ENCODE assay signal across 10 cellular contexts in genomic region chr15:58369261-58369699, GRCh38.
DNase-seq lines count a peak whose midpoint lies in the region; ATAC-seq and TF ChIP-seq lines count a peak whose summit lies in the region.
"Had no signal": no experiment of that assay in that cellular context is flagged by ENCODE, and none has a peak within 500 bp of the region (broad histone marks: within the 10 kb centered on the region; RNA-seq: fewer than 3 reads in every experiment).

No MANE protein-coding gene starts in this region.

- TF ChIP-seq CTCF in fibroblast of pulmonary artery (IDR thresholded peaks at IDR 0.05; ENCODE audit: low read length, missing control alignments): no peak

- H3K4me3 Mint-ChIP-seq in activated CD8-positive, alpha-beta memory T cell treated with anti-CD3 and anti-CD28 coated beads, Interleukin-2, amount 10 ng/mL, durations not matched to agents 7 days and 5 days: peak overlapping the region; percentile 59
- H3K4me3 Mint-ChIP-seq in T-helper 2 cell treated with Interferon-gamma antibody and Interleukin-4, amounts not matched to agents 5 μg/mL and 100 μg/mL, for 36 hours: peak overlapping the region; percentile 73

- peak; percentile 71 for ATAC-seq in activated CD8-positive, alpha-beta memory T cell treated with anti-CD3 and anti-CD28 coated beads, Interleukin-2, amount 10 ng/mL, durations not matched to agents 7 days and 5 days
- ATAC-seq in HG03135 (IDR thresholded peaks at IDR 0.05; ENCODE audit: unreplicated experiment): no peak
- ATAC-seq in GM21360 (IDR thresholded peaks at IDR 0.05; ENCODE audit: unreplicated experiment): no peak

- peaks cover 27% of the 10 kb centered on the region for H3K36me3 Mint-ChIP-seq in activated CD8-positive, alpha-beta memory T cell treated with anti-CD3 and anti-CD28 coated beads, Interleukin-2, amount 10 ng/mL, durations not matched to agents 7 days and 5 days
- peaks cover 9% of the 10 kb centered on the region for H3K36me3 Mint-ChIP-seq in T-helper 2 cell treated with Interferon-gamma antibody and Interleukin-4, amounts not matched to agents 5 μg/mL and 100 μg/mL, for 36 hours (ENCODE audit: low read depth)

- no peak overlapping the region for H3K4me3 ChIP-seq in fibroblast of pulmonary artery (replicated peaks; ENCODE audit: low read depth, low read length)
- H3K4me3 ChIP-seq: vagina had no signal

- H3K4me1 Mint-ChIP-seq in activated CD8-positive, alpha-beta memory T cell treated with anti-CD3 and anti-CD28 coated beads, Interleukin-2, amount 10 ng/mL, durations not matched to agents 7 days and 5 days: peaks cover 9% of the 10 kb centered on the region
- peaks cover 11% of the 10 kb centered on the region for H3K4me1 Mint-ChIP-seq in T-helper 2 cell treated with Interferon-gamma antibody and Interleukin-4, amounts not matched to agents 5 μg/mL and 100 μg/mL, for 36 hours (ENCODE audit: low read depth)

- CTCF ChIA-PET in activated CD8-positive, alpha-beta memory T cell treated with anti-CD3 and anti-CD28 coated beads, Interleukin-2, amount 10 ng/mL, durations not matched to agents 7 days and 5 days (lab: Charles Lee): interaction anchor here (0.6 kb wide), 1 partner anchor 535 kb away, joined by 3 read pairs; no protein-coding TSS in a partner anchor

- H3K9me3 Mint-ChIP-seq in activated CD8-positive, alpha-beta memory T cell treated with anti-CD3 and anti-CD28 coated beads, Interleukin-2, amount 10 ng/mL, durations not matched to agents 7 days and 5 days (ENCODE audit: low read depth): peaks cover 10% of the 10 kb centered on the region
- peaks cover 13% of the 10 kb centered on the region for H3K9me3 Mint-ChIP-seq in T-helper 2 cell treated with Interferon-gamma antibody and Interleukin-4, amounts not matched to agents 5 μg/mL and 100 μg/mL, for 36 hours

- H3K27me3 Mint-ChIP-seq in activated CD8-positive, alpha-beta memory T cell treated with anti-CD3 and anti-CD28 coated beads, Interleukin-2, amount 10 ng/mL, durations not matched to agents 7 days and 5 days: peaks cover 15% of the 10 kb centered on the region
- H3K27me3 Mint-ChIP-seq in T-helper 2 cell treated with Interferon-gamma antibody and Interleukin-4, amounts not matched to agents 5 μg/mL and 100 μg/mL, for 36 hours (ENCODE audit: low read depth): peaks cover 2% of the 10 kb centered on the region

- peak overlapping the region; percentile 57 for H3K27ac Mint-ChIP-seq in activated CD8-positive, alpha-beta memory T cell treated with anti-CD3 and anti-CD28 coated beads, Interleukin-2, amount 10 ng/mL, durations not matched to agents 7 days and 5 days
- H3K27ac Mint-ChIP-seq in T-helper 2 cell treated with Interferon-gamma antibody and Interleukin-4, amounts not matched to agents 5 μg/mL and 100 μg/mL, for 36 hours: peak overlapping the region; percentile 42

- peak; percentile 48 for DNase-seq in activated CD8-positive, alpha-beta memory T cell treated with anti-CD3 and anti-CD28 coated beads, Interleukin-2, amount 10 ng/mL, durations not matched to agents 7 days and 5 days
- no peak for DNase-seq in activated CD8-positive, alpha-beta memory T cell treated with anti-CD3 and anti-CD28 coated beads, Interleukin-2, amount 50 U/mL, for 48 hours
- DNase-seq in T-helper 2 cell treated with Interferon-gamma antibody and Interleukin-4, amounts not matched to agents 5 μg/mL and 100 μg/mL, for 36 hours (ENCODE audit: low spot score): peak; percentile 29
- peak; percentile 53 for DNase-seq in fibroblast of pulmonary artery (ENCODE audit: low read depth)
- peak; percentile 79 for DNase-seq in stromal cell of bone marrow (ENCODE audit: low read depth)
- DNase-seq in amygdala (lab: John Stamatoyannopoulos, UW): no peak
- DNase-seq: stimulated activated CD4-positive, alpha-beta T cell treated with anti-CD3 and anti-CD28 coated beads, Interleukin-12 subunit alpha, Interleukin-12 subunit beta, amount 100 ng/mL, for 4 hours had no signal

Comparison
In these comparisons a context has a peak if more than half of its experiments do, and no peak if none do; other contexts are left out.
1. DNase-seq: peak in activated CD8-positive, alpha-beta memory T cell treated with anti-CD3 and anti-CD28 coated beads, Interleukin-2, amount 10 ng/mL, durations not matched to agents 7 days and 5 days (single experiment), T-helper 2 cell treated with Interferon-gamma antibody and Interleukin-4, amounts not matched to agents 5 μg/mL and 100 μg/mL, for 36 hours (single experiment), fibroblast of pulmonary artery (single experiment) and stromal cell of bone marrow (single experiment); none in activated CD8-positive, alpha-beta memory T cell treated with anti-CD3 and anti-CD28 coated beads, Interleukin-2, amount 50 U/mL, for 48 hours (single experiment) and amygdala (0 of 56).